2 cellular contexts compared by ENCODE assay signal in genomic region chr10:4638116-4638515, GRCh38.
TF ChIP-seq lines count a peak whose summit lies in the region.

No MANE protein-coding gene starts in this region.

TF ChIP-seq in GM23338, 12 proteins besides CTCF, POLR2A, EP300 and RAD21:
- TF ChIP-seq ZNF114 (CRISPR knock-in tag; IDR thresholded peaks at IDR 0.05) (no peak), EZH2phosphoT487 (IDR thresholded peaks at IDR 0.05; ENCODE audit: unreplicated experiment) (no peak), EZH2 (IDR thresholded peaks at IDR 0.05; ENCODE audit: low read depth, unreplicated experiment) (no peak), NANOG (IDR thresholded peaks at IDR 0.05; ENCODE audit: borderline replicate concordance) (no peak), REST (IDR thresholded peaks at IDR 0.05; ENCODE audit: unreplicated experiment) (no peak), CREB1 (CRISPR knock-in tag; IDR thresholded peaks at IDR 0.05; ENCODE audit: low read depth) (no peak), JUNB (IDR thresholded peaks at IDR 0.05; ENCODE audit: unreplicated experiment) (no peak), ETS1 (IDR thresholded peaks at IDR 0.05) (no peak), ZNF462 (CRISPR knock-in tag; IDR thresholded peaks at IDR 0.05) (no peak)
TF ChIP-seq in GM23338: peak in this region for 0.

TF ChIP-seq in H1, 55 proteins besides CTCF, POLR2A, EP300 and RAD21:
- TF ChIP-seq TEAD4 (IDR thresholded peaks at IDR 0.05; ENCODE audit: low read depth, low read length) (peak; percentile 74), TCF12 (IDR thresholded peaks at IDR 0.05; ENCODE audit: low read depth, low read length) (no peak)
